13 cellular contexts compared by ENCODE assay signal in the genomic region with DNA sequence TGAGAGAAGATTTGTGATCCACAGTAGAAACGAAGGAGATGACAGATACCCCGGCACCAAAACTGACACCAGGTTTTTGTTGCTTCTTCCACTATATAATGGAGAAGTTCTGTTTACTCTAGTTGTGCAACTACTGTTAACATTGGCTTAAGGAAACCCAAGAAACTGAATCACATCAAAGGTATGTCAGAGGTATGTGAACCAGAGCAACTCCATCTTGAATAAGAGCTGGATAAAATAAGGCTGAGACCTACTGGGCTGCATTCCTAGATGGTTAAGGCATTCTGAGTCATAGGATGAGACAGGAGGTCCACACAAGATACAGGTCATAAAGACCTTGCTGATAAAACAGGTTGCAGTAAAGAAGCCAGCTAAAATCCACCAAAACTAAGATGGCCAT.
A peak's percentile ranks its signal among the peaks of the same experiment; 100 is the strongest.
DNase-seq lines count a peak whose midpoint lies in the region; ATAC-seq, FAIRE-seq and TF ChIP-seq lines count a peak whose summit lies in the region.
"Had no signal": no experiment of that assay in that cellular context is flagged by ENCODE, and none has a peak within 500 bp of the region (broad histone marks: within the 10 kb centered on the region; RNA-seq: fewer than 3 reads in every experiment).

No MANE protein-coding gene starts in this region.

- H4K20me1 ChIP-seq in astrocyte (ENCODE audit: insufficient read depth, low read length): no peaks in the 10 kb centered on the region

- no peak overlapping the region for H3K4me3 Mint-ChIP-seq in astrocyte (ENCODE audit: unreplicated experiment)
- no peak overlapping the region for H3K4me3 Mint-ChIP-seq in activated T-helper 1 cell treated with anti-CD3 and anti-CD28 coated beads, Interleukin-12 subunit alpha, Interleukin-12 subunit beta, Interleukin-2, Interleukin-4 antibody, amounts not matched to agents 30 ng/mL and 10 ng/mL and 1 ng/mL, durations not matched to agents 14 hours and 24 hours and 36 hours
- H3K4me3 Mint-ChIP-seq: activated T-cell treated with anti-CD3 and anti-CD28 coated beads, Interleukin-2, amount 50 U/mL, for 24 hours had no signal

- DNase-seq in A549 (ENCODE audit: low read depth in 1 of 2, low spot score in 1 of 2) (peak; percentile 33 to 88), HCEC 1CT (peak; percentile 83), astrocyte (ENCODE audit: low read depth) (peak; percentile 93), glomerular visceral epithelial cell (ENCODE audit: extremely low spot score) (peak; percentile 66), NCI-H526 (lab: John Stamatoyannopoulos, UW) (no peak)
- DNase-seq in effector CD8-positive, alpha-beta T cell (lab: John Stamatoyannopoulos, UW): no peak
- no peak for DNase-seq in activated T-helper 1 cell treated with anti-CD3 and anti-CD28 coated beads, Interleukin-12 subunit alpha, Interleukin-12 subunit beta, Interleukin-2, Interleukin-4 antibody, amounts not matched to agents 30 ng/mL and 10 ng/mL and 1 ng/mL, durations not matched to agents 14 hours and 24 hours and 36 hours (ENCODE audit: low spot score)
- DNase-seq: activated T-cell treated with anti-CD3 and anti-CD28 coated beads, Interleukin-2, amount 50 U/mL, for 24 hours; DND-41; NCI-H1105; NCI-H82; ovary had no signal

- CTCF ChIA-PET in A549 (lab: Yijun Ruan, JAX): interaction anchor here (1.7 kb wide), 1 partner anchor 38 kb away, joined by 4 read pairs; no protein-coding TSS in a partner anchor

- H3K4me1 Mint-ChIP-seq in astrocyte (ENCODE audit: low read depth, unreplicated experiment): peaks cover 47% of the 10 kb centered on the region
- H3K4me1 Mint-ChIP-seq in activated T-helper 1 cell treated with anti-CD3 and anti-CD28 coated beads, Interleukin-12 subunit alpha, Interleukin-12 subunit beta, Interleukin-2, Interleukin-4 antibody, amounts not matched to agents 30 ng/mL and 10 ng/mL and 1 ng/mL, durations not matched to agents 14 hours and 24 hours and 36 hours (ENCODE audit: low read depth): no peaks in the 10 kb centered on the region

- TF ChIP-seq EP300 in A549 (IDR thresholded peaks at IDR 0.05): peak; percentile 39 to 52; a peak in 2 of 5 replicates

- H3K9me3 ChIP-seq in A549: no peaks in the 10 kb centered on the region
- H3K9me3 ChIP-seq in astrocyte (ENCODE audit: insufficient read depth, low read depth, low read length): no peaks in the 10 kb centered on the region
- H3K9me3 ChIP-seq: ovary had no signal

- H3K4me1 ChIP-seq in A549 (peaks cover 52% of the 10 kb centered on the region), astrocyte (ENCODE audit: insufficient read depth, low read length) (peaks cover 44% of the 10 kb centered on the region)

- H3K79me2 ChIP-seq in astrocyte (ENCODE audit: insufficient read depth, low read length): no peaks in the 10 kb centered on the region

- H3K27ac Mint-ChIP-seq in astrocyte (ENCODE audit: unreplicated experiment): peak overlapping the region; percentile 96
- no peak overlapping the region for H3K27ac Mint-ChIP-seq in activated T-helper 1 cell treated with anti-CD3 and anti-CD28 coated beads, Interleukin-12 subunit alpha, Interleukin-12 subunit beta, Interleukin-2, Interleukin-4 antibody, amounts not matched to agents 30 ng/mL and 10 ng/mL and 1 ng/mL, durations not matched to agents 14 hours and 24 hours and 36 hours
- H3K27ac Mint-ChIP-seq: activated T-cell treated with anti-CD3 and anti-CD28 coated beads, Interleukin-2, amount 50 U/mL, for 24 hours had no signal

- H3K4me3 ChIP-seq in A549 (no peak overlapping the region), astrocyte (ENCODE audit: insufficient read depth, low read depth, low read length) (no peak overlapping the region)
- H3K4me3 ChIP-seq: ovary had no signal

- H3K9me3 Mint-ChIP-seq in astrocyte (ENCODE audit: unreplicated experiment): peaks cover 2% of the 10 kb centered on the region
- H3K9me3 Mint-ChIP-seq in activated T-helper 1 cell treated with anti-CD3 and anti-CD28 coated beads, Interleukin-12 subunit alpha, Interleukin-12 subunit beta, Interleukin-2, Interleukin-4 antibody, amounts not matched to agents 30 ng/mL and 10 ng/mL and 1 ng/mL, durations not matched to agents 14 hours and 24 hours and 36 hours: no peaks in the 10 kb centered on the region
- H3K9me3 Mint-ChIP-seq: activated T-cell treated with anti-CD3 and anti-CD28 coated beads, Interleukin-2, amount 50 U/mL, for 24 hours had no signal

- peak in 1 of 2 experiments; percentile 4; a peak in 1 of 5 replicates for TF ChIP-seq RAD21 in A549 (conservative IDR thresholded peaks at IDR 0.05 in 1 of 2, IDR thresholded peaks at IDR 0.05 in 1 of 2)

- H3K4me2 ChIP-seq in A549: peak overlapping the region; percentile 54
- no peak overlapping the region for H3K4me2 ChIP-seq in astrocyte (ENCODE audit: low read length)

- intact Hi-C loops in activated T-helper 1 cell treated with anti-CD3 and anti-CD28 coated beads, Interleukin-12 subunit alpha, Interleukin-12 subunit beta, Interleukin-2, Interleukin-4 antibody, amounts not matched to agents 30 ng/mL and 10 ng/mL and 1 ng/mL, durations not matched to agents 14 hours and 24 hours and 36 hours (cut with micrococcal nuclease): no loop called here

- FAIRE-seq in A549 (lab: Jason Lieb, UNC) (peak; percentile 36), astrocyte (lab: Jason Lieb, UNC) (peak; percentile 89)

- POLR2A ChIA-PET in A549 (lab: Yijun Ruan, JAX): no interaction called here

- H3K36me3 ChIP-seq in astrocyte (ENCODE audit: insufficient read depth, low read length): no peaks in the 10 kb centered on the region
- H3K36me3 ChIP-seq: ovary had no signal

- H3K36me3 Mint-ChIP-seq in astrocyte (ENCODE audit: low read depth, unreplicated experiment): no peaks in the 10 kb centered on the region
- no peaks in the 10 kb centered on the region for H3K36me3 Mint-ChIP-seq in activated T-helper 1 cell treated with anti-CD3 and anti-CD28 coated beads, Interleukin-12 subunit alpha, Interleukin-12 subunit beta, Interleukin-2, Interleukin-4 antibody, amounts not matched to agents 30 ng/mL and 10 ng/mL and 1 ng/mL, durations not matched to agents 14 hours and 24 hours and 36 hours (ENCODE audit: low read depth)

- ATAC-seq in A549: peak; percentile 84 to 94; a peak in 5 of 6 replicates
- no peak for ATAC-seq in activated CD4-positive, CD25-positive, alpha-beta regulatory T cell treated with anti-CD3 and anti-CD28 coated beads, Interleukin-2, amount 50 U/mL, for 24 hours

- H3K27ac ChIP-seq in A549 (peak overlapping the region; percentile 43 to 79; a peak in 5 of 6 replicates), astrocyte (ENCODE audit: low read depth, low read length) (peak overlapping the region; percentile 29)
- H3K27ac ChIP-seq: ovary had no signal

- WGBS in A549 (ENCODE audit: missing lambda C conversion rate): 4% methylated on average over 2 of the region's 2 CpGs

- H3K9ac ChIP-seq in astrocyte (ENCODE audit: low read length): no peak overlapping the region

- no peak for TF ChIP-seq POLR2A in A549 (IDR thresholded peaks at IDR 0.05; ENCODE audit: low read length)

- no peaks in the 10 kb centered on the region for H3K27me3 ChIP-seq in astrocyte (ENCODE audit: insufficient read depth, low read length)
- H3K27me3 ChIP-seq: ovary had no signal

- no peak for TF ChIP-seq CTCF in A549 (IDR thresholded peaks at IDR 0.05)
- no peak for TF ChIP-seq CTCF in astrocyte (IDR thresholded peaks at IDR 0.05; ENCODE audit: insufficient read depth, low read depth, low read length)

- H2AFZ ChIP-seq in astrocyte (ENCODE audit: low read depth, low read length): no peak overlapping the region

- H3K27me3 Mint-ChIP-seq in astrocyte (ENCODE audit: low read depth, unreplicated experiment): no peaks in the 10 kb centered on the region
- H3K27me3 Mint-ChIP-seq in activated T-helper 1 cell treated with anti-CD3 and anti-CD28 coated beads, Interleukin-12 subunit alpha, Interleukin-12 subunit beta, Interleukin-2, Interleukin-4 antibody, amounts not matched to agents 30 ng/mL and 10 ng/mL and 1 ng/mL, durations not matched to agents 14 hours and 24 hours and 36 hours (ENCODE audit: insufficient read depth): peaks cover 18% of the 10 kb centered on the region

TF ChIP-seq in A549, 52 proteins besides CTCF, POLR2A, EP300 and RAD21 (continues in another document):
- TF ChIP-seq SMC3 (IDR thresholded peaks at IDR 0.05) (0 out of 3 replicates have a peak, but pooled peaks have one; percentile 9), FOSL2 (IDR thresholded peaks at IDR 0.05) (peak; percentile 84), FOSL2 (CRISPR knock-in tag; IDR thresholded peaks at IDR 0.05) (peak; percentile 95), ZNF302 (CRISPR knock-in tag; IDR thresholded peaks at IDR 0.05) (peak; percentile 98), TP53 (CRISPR knock-in tag; IDR thresholded peaks at IDR 0.05) (peak; percentile 89; the same call in 1 of the 2 replicates), CBX8 (IDR thresholded peaks at IDR 0.05) (no peak)
- TF ChIP-seq, protein P1, sequence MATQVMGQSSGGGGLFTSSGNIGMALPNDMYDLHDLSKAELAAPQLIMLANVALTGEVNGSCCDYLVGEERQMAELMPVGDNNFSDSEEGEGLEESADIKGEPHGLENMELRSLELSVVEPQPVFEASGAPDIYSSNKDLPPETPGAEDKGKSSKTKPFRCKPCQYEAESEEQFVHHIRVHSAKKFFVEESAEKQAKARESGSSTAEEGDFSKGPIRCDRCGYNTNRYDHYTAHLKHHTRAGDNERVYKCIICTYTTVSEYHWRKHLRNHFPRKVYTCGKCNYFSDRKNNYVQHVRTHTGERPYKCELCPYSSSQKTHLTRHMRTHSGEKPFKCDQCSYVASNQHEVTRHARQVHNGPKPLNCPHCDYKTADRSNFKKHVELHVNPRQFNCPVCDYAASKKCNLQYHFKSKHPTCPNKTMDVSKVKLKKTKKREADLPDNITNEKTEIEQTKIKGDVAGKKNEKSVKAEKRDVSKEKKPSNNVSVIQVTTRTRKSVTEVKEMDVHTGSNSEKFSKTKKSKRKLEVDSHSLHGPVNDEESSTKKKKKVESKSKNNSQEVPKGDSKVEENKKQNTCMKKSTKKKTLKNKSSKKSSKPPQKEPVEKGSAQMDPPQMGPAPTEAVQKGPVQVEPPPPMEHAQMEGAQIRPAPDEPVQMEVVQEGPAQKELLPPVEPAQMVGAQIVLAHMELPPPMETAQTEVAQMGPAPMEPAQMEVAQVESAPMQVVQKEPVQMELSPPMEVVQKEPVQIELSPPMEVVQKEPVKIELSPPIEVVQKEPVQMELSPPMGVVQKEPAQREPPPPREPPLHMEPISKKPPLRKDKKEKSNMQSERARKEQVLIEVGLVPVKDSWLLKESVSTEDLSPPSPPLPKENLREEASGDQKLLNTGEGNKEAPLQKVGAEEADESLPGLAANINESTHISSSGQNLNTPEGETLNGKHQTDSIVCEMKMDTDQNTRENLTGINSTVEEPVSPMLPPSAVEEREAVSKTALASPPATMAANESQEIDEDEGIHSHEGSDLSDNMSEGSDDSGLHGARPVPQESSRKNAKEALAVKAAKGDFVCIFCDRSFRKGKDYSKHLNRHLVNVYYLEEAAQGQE (IDR thresholded peaks at IDR 0.05): no peak

Comparison
In these comparisons a context has a peak if more than half of its experiments do, and no peak if none do; other contexts are left out.
1. ATAC-seq: peak in A549 (2 of 2); none in activated CD4-positive, CD25-positive, alpha-beta regulatory T cell treated with anti-CD3 and anti-CD28 coated beads, Interleukin-2, amount 50 U/mL, for 24 hours (0 of 2).
2. DNase-seq: peak in A549 (2 of 2), HCEC 1CT (single experiment), astrocyte (single experiment) and glomerular visceral epithelial cell (single experiment); none in effector CD8-positive, alpha-beta T cell (single experiment), activated T-helper 1 cell treated with anti-CD3 and anti-CD28 coated beads, Interleukin-12 subunit alpha, Interleukin-12 subunit beta, Interleukin-2, Interleukin-4 antibody, amounts not matched to agents 30 ng/mL and 10 ng/mL and 1 ng/mL, durations not matched to agents 14 hours and 24 hours and 36 hours (single experiment) and NCI-H526 (0 of 2).